In the genomic region with DNA sequence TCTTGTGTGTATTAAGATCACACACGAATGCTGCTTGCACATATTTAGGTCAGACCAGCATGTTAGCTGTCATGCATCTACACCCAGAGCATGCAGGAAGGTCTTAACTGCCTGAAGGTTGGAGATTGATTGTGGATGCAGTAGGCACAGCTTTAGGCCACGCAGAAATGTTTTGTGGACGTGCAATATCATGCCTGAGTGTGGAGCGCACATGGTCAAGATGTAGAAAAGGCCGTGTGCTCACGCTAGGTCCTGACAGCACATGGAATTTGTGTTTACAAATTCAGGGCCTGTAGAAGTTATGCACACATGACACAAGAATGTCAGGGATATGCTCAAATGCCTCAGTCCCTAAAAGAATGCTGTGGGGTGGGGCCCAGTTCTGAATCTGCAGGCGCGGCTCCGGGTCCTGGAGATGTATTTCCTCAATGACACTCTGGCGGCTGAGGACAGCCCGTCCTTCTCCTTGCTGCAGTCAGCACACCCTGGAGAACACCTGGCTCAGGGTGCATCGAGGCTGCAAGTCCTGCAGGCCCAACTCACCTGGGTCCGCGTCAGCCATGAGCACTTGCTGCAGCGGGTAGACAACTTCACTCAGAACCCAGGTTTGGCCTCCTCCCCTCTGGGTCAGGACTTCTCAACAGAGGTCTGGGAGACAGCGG, we compare ENCODE assay signal across 18 cellular contexts. TPM values are rescaled to one million over a fixed set of nuclear protein-coding genes. Genes with fewer than 3 reads are reported as not detected.
DNase-seq lines count a peak whose midpoint lies in the region; ATAC-seq and TF ChIP-seq lines count a peak whose summit lies in the region.
"Had no signal": no experiment of that assay in that cellular context is flagged by ENCODE, and none has a peak within 500 bp of the region (broad histone marks: within the 10 kb centered on the region; RNA-seq: fewer than 3 reads in every experiment).

No MANE protein-coding gene starts in this region.

- peak overlapping the region; percentile 86 for H3K27ac ChIP-seq in HL-60 (replicated peaks)
- no peak overlapping the region for H3K27ac ChIP-seq in esophagus muscularis mucosa (replicated peaks in 1 of 4)
- no peak overlapping the region for H3K27ac ChIP-seq in neuronal stem cell (replicated peaks; ENCODE audit: low read length)
- H3K27ac ChIP-seq: KMS-11 had no signal

- H3K4me3 ChIP-seq in HL-60 (replicated peaks; ENCODE audit: insufficient read depth, low read length) (no peak overlapping the region), esophagus muscularis mucosa (no peak overlapping the region), neuronal stem cell (ENCODE audit: low read length in 2 of 2) (no peak overlapping the region)
- H3K4me3 ChIP-seq: MG63 had no signal

- H3K36me3 ChIP-seq in esophagus muscularis mucosa = no peaks in the 10 kb centered on the region
- H3K36me3 ChIP-seq in neuronal stem cell (replicated peaks in 1 of 2; ENCODE audit: control insufficient read depth in 2 of 2, insufficient read depth in 2 of 2, low read length in 2 of 2) = no peaks in the 10 kb centered on the region
- H3K36me3 ChIP-seq: MG63 had no signal

- H3K79me1 ChIP-seq in neuronal stem cell (ENCODE audit: low read depth, low read length) = no peaks in the 10 kb centered on the region

- H2AK5ac ChIP-seq in neuronal stem cell (ENCODE audit: low read depth, low read length) = no peak overlapping the region

- no peak for TF ChIP-seq POLR2A in esophagus muscularis mucosa (IDR thresholded peaks at IDR 0.05; ENCODE audit: low read depth)

- TF ChIP-seq EP300 in esophagus muscularis mucosa (IDR thresholded peaks at IDR 0.05) = no peak

- no peak overlapping the region for H2AFZ ChIP-seq in neuronal stem cell (ENCODE audit: low read length)

- no peak overlapping the region for H4K91ac ChIP-seq in neuronal stem cell (ENCODE audit: low read depth, low read length, poor library complexity)

- no peak overlapping the region for H2BK15ac ChIP-seq in neuronal stem cell (ENCODE audit: low read length)

- DNase-seq in AG20443 (ENCODE audit: low spot score) (peak; percentile 7), HL-60 (ENCODE audit: low read depth in 1 of 2, low spot score in 1 of 2) (no peak), esophagus muscularis mucosa (ENCODE audit: extremely low spot score) (peak; percentile 82), neuronal stem cell (ENCODE audit: low spot score) (no peak), NCI-H2227 (lab: John Stamatoyannopoulos, UW; ENCODE audit: unreplicated experiment) (no peak), ureter (ENCODE audit: low spot score) (no peak), inferior parietal cortex (ENCODE audit: extremely low spot score) (no peak)
- DNase-seq: CD4-positive, alpha-beta memory T cell; GF-D8; GOT3; MG63; NCI-H1105; NCI-H1694 treated with DMSO at 0.1 percent for 48 hours; NCI-H69; NK-92 treated with Interleukin-12 subunit alpha and Interleukin-12 subunit beta, amount 100 ng/mL, for 24 hours; PC-3 had no signal

- no peak overlapping the region for H3K18ac ChIP-seq in neuronal stem cell (ENCODE audit: low read length)

- H3K9me3 ChIP-seq in esophagus muscularis mucosa (no peaks in the 10 kb centered on the region), neuronal stem cell (replicated peaks in 1 of 2; ENCODE audit: control insufficient read depth in 2 of 2, insufficient read depth in 1 of 2, low read depth in 1 of 2, low read length in 2 of 2) (peaks cover 0 to 2% of the 10 kb centered on the region in 2 donors)
- H3K9me3 ChIP-seq: MG63 had no signal

- no peak overlapping the region for H4K8ac ChIP-seq in neuronal stem cell (ENCODE audit: low read depth, low read length)

- 84% methylated on average over 14 of the region's 16 CpGs for WGBS in esophagus muscularis mucosa
- no CpG with 5 or more reads among the region's 16 CpGs for WGBS in neuronal stem cell (ENCODE audit: extremely low coverage in 2 of 2, insufficient read length in 2 of 2, insufficient replicate concordance in 1 of 2), 2 donors

- peak overlapping the region; percentile 25 for H3K23ac ChIP-seq in neuronal stem cell (ENCODE audit: low read depth, low read length, poor library complexity)

- no peak overlapping the region for H2BK5ac ChIP-seq in neuronal stem cell (ENCODE audit: low read length)

- H3K27me3 ChIP-seq in HL-60 (ENCODE audit: insufficient read depth, poor library complexity, severe bottlenecking) (no peaks in the 10 kb centered on the region), esophagus muscularis mucosa (peaks cover 0 to 30% (median 0%) of the 10 kb centered on the region in 4 donors), neuronal stem cell (ENCODE audit: control insufficient read depth in 3 of 3, insufficient read depth in 3 of 3, low read depth in 1 of 3, low read length in 3 of 3) (no peaks in the 10 kb centered on the region)
- H3K27me3 ChIP-seq: MG63 had no signal

- no peak overlapping the region for H2BK120ac ChIP-seq in neuronal stem cell (ENCODE audit: low read depth, low read length)

- H3K4me1 ChIP-seq in esophagus muscularis mucosa (no peaks in the 10 kb centered on the region), neuronal stem cell (ENCODE audit: control insufficient read depth in 2 of 2, insufficient read depth in 1 of 2, low read depth in 1 of 2, low read length in 2 of 2) (peaks cover 0 to 1% of the 10 kb centered on the region in 2 donors)

- H3K14ac ChIP-seq in neuronal stem cell (ENCODE audit: low read length) = peak overlapping the region; percentile 10

- no peak overlapping the region for H3K4ac ChIP-seq in neuronal stem cell (ENCODE audit: low read length)

- no peak overlapping the region for H3K4me2 ChIP-seq in neuronal stem cell (ENCODE audit: insufficient read depth, low read length, poor library complexity, severe bottlenecking)
- H3K4me2 ChIP-seq: KMS-11 had no signal

- TF ChIP-seq CTCF in HL-60 (IDR thresholded peaks at IDR 0.05; ENCODE audit: insufficient read depth, low read length) (no peak), esophagus muscularis mucosa (IDR thresholded peaks at IDR 0.05) (no peak)

- H3K9ac ChIP-seq in neuronal stem cell (ENCODE audit: low read depth, low read length, poor library complexity) = peak overlapping the region; percentile 47
- H3K9ac ChIP-seq: KMS-11 had no signal

- intact Hi-C loops in esophagus muscularis mucosa (cut with DNase I) = no loop called here

- ATAC-seq in GM19023 (IDR thresholded peaks at IDR 0.05; ENCODE audit: unreplicated experiment) = no peak
- ATAC-seq: PC-3 had no signal

- H2BK12ac ChIP-seq in neuronal stem cell (ENCODE audit: low read length) = no peak overlapping the region

RNA-seq across cellular contexts. Expression of a gene that starts 27.9 kb away (rescaled TPM):
- total RNA-seq in esophagus muscularis mucosa = 10 to 100 TPM in 2 of 4 donors, 1 to 10 TPM in 2; 7.3 to 19.8 (median 12.9) TPM
- polyA plus RNA-seq in neuronal stem cell (2013, experiment 1 of 2) = not detected
- not detected for polyA plus RNA-seq in neuronal stem cell (2013, experiment 2 of 2)
- total RNA-seq in ureter = 4.8 TPM
- total RNA-seq: PC-3 had no signal
- polyA plus RNA-seq: CD4-positive, alpha-beta memory T cell had no signal

Comparison
In these comparisons a context has a peak if more than half of its experiments do, and no peak if none do; other contexts are left out.
1. DNase-seq: peak in AG20443 (single experiment) and esophagus muscularis mucosa (single experiment); none in HL-60 (0 of 2), neuronal stem cell (single experiment), NCI-H2227 (single experiment), ureter (single experiment) and inferior parietal cortex (single experiment).